In genomic region chr17:2024572-2025219, GRCh38 we compare ENCODE assay signal across 8 cellular contexts. TPM values are rescaled to one million over a fixed set of nuclear protein-coding genes. Genes with fewer than 3 reads are reported as not detected.
DNase-seq lines count a peak whose midpoint lies in the region; ATAC-seq and TF ChIP-seq lines count a peak whose summit lies in the region.

No MANE protein-coding gene starts in this region.

- H3K4me2 ChIP-seq in smooth muscle cell, result peak overlapping the region; percentile 90

- 3% methylated on average over 53 of the region's 73 CpGs for WGBS in smooth muscle cell (ENCODE audit: low lambda C conversion rate)

- H3K27ac ChIP-seq in WERI-Rb-1, result peak overlapping the region; percentile 79
- H3K27ac ChIP-seq in right atrium auricular region, result peak overlapping the region in 1 of 2 donors; percentile 75
- no peak overlapping the region for H3K27ac ChIP-seq in smooth muscle cell (ENCODE audit: low read depth)

- TF ChIP-seq CTCF in WERI-Rb-1 (IDR thresholded peaks at IDR 0.05; ENCODE audit: low read depth, low read length), result no peak
- TF ChIP-seq CTCF in right atrium auricular region (IDR thresholded peaks at IDR 0.05), result no peak
- TF ChIP-seq CTCF in smooth muscle cell (IDR thresholded peaks at IDR 0.05; ENCODE audit: borderline replicate concordance, insufficient read depth, poor library complexity, severe bottlenecking), result no peak

- no peak for ATAC-seq in HG02852 (IDR thresholded peaks at IDR 0.05; ENCODE audit: unreplicated experiment)

- H3F3A ChIP-seq in smooth muscle cell (ENCODE audit: low read depth), result no peaks in the 10 kb centered on the region

- H3K4me1 ChIP-seq in right atrium auricular region (peaks cover 0 to 47% of the 10 kb centered on the region in 2 donors), smooth muscle cell (ENCODE audit: low read depth) (peaks cover 22% of the 10 kb centered on the region)

- no peak overlapping the region for H3K9ac ChIP-seq in smooth muscle cell (ENCODE audit: low read depth)

- DNase-seq in DMS53 (lab: John Stamatoyannopoulos, UW), result peak; percentile 28
- no peak for DNase-seq in DMS53 treated with DMSO at 0.1 percent for 48 hours (lab: John Stamatoyannopoulos, UW; ENCODE audit: unreplicated experiment)
- peak; percentile 57 for DNase-seq in WERI-Rb-1
- no peak for DNase-seq in right atrium auricular region (ENCODE audit: low spot score)
- DNase-seq in smooth muscle cell (lab: John Stamatoyannopoulos, UW; ENCODE audit: unreplicated experiment), result no peak
- DNase-seq in NCI-H226, result no peak
- no peak for DNase-seq in Ammon's horn (ENCODE audit: low spot score)

- H3K79me2 ChIP-seq in smooth muscle cell (ENCODE audit: low read depth), result no peaks in the 10 kb centered on the region

- H3K36me3 ChIP-seq in WERI-Rb-1, result no peaks in the 10 kb centered on the region
- H3K36me3 ChIP-seq in right atrium auricular region, result no peaks in the 10 kb centered on the region
- H3K36me3 ChIP-seq in smooth muscle cell (ENCODE audit: low read depth), result no peaks in the 10 kb centered on the region

- no peak overlapping the region for H2AFZ ChIP-seq in smooth muscle cell (ENCODE audit: low read depth)

- H3K9me3 ChIP-seq in WERI-Rb-1 (ENCODE audit: severe bottlenecking), result no peaks in the 10 kb centered on the region
- no peaks in the 10 kb centered on the region for H3K9me3 ChIP-seq in right atrium auricular region
- H3K9me3 ChIP-seq in smooth muscle cell (replicated peaks; ENCODE audit: low read depth), result no peaks in the 10 kb centered on the region

- H3K4me3 ChIP-seq in WERI-Rb-1 (ENCODE audit: low read depth, low read length) (peak overlapping the region; percentile 88), right atrium auricular region (peak overlapping the region; percentile 43 to 69), smooth muscle cell (peak overlapping the region; percentile 52)

- no peaks in the 10 kb centered on the region for H3K27me3 ChIP-seq in WERI-Rb-1 (ENCODE audit: insufficient read depth, low read depth, severe bottlenecking)
- H3K27me3 ChIP-seq in right atrium auricular region, result no peaks in the 10 kb centered on the region
- H3K27me3 ChIP-seq in smooth muscle cell (ENCODE audit: low read depth), result peaks cover 70% of the 10 kb centered on the region

- no peaks in the 10 kb centered on the region for H4K20me1 ChIP-seq in smooth muscle cell (ENCODE audit: low read depth)

RNA-seq across cellular contexts. Expression of gene RTN4RL1, which starts 0.4 kb away (rescaled TPM):
- 1 to 10 TPM; 1.8 to 5.0 TPM for total RNA-seq in right atrium auricular region
- total RNA-seq in smooth muscle cell, result not detected in 2 replicates
- polyA plus RNA-seq in smooth muscle cell, result not detected in 2 replicates

RNA-seq across cellular contexts. Expression of gene DPH1, which starts 5.3 kb away (rescaled TPM):
- total RNA-seq in right atrium auricular region (10 to 100 TPM; 17.2 to 21.6 TPM), smooth muscle cell (15.9 and 18.1 TPM in 2 replicates)
- polyA plus RNA-seq in smooth muscle cell, result 33.6 and 46.6 TPM in 2 replicates

RNA-seq across cellular contexts. Expression of gene OVCA2, which starts 17.1 kb away (rescaled TPM):
- total RNA-seq in right atrium auricular region, result 10 to 100 TPM; 29.6 to 31.7 TPM
- total RNA-seq in smooth muscle cell, result 42.6 and 46.7 TPM in 2 replicates
- 47.6 and 59.5 TPM in 2 replicates for polyA plus RNA-seq in smooth muscle cell

RNA-seq across cellular contexts. Expression of gene HIC1, which starts 30.2 kb away (rescaled TPM):
- 10 to 100 TPM; 15.5 to 18.0 TPM for total RNA-seq in right atrium auricular region
- total RNA-seq in smooth muscle cell, result 2.6 and 2.9 TPM in 2 replicates
- 3.5 and 5.2 TPM in 2 replicates for polyA plus RNA-seq in smooth muscle cell

Comparison
In these comparisons a context has a peak if more than half of its experiments do, and no peak if none do; other contexts are left out.
1. DNase-seq: peak in DMS53 (single experiment) and WERI-Rb-1 (single experiment); none in DMS53 treated with DMSO at 0.1 percent for 48 hours (single experiment), right atrium auricular region (single experiment), smooth muscle cell (single experiment), NCI-H226 (single experiment) and Ammon's horn (single experiment).
2. Peak in every context shown above with its lines, with median percentiles within 50 percentile points of each other: H3K4me3 ChIP-seq.